18 cellular contexts compared by ENCODE assay signal in the genomic region with DNA sequence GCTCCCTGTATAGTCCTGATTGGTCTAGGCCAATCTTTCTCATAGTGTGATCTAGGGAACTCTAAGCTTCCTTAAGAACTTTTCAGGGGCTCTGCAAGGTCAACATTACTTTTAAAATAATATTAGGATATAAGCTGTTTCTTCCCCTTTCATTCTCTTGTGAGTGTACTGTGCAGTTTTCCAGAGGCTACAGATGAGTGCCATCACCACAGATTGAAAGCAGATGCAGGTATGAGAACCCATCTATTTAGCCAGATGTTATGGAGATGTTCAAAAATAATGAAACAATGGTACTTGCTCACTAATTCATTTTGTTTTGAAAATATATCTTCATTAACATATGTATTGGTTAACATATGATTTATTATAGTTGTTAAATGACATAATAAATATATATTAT.
"Had no signal": no experiment of that assay in that cellular context is flagged by ENCODE, and none has a peak within 500 bp of the region (broad histone marks: within the 10 kb centered on the region; RNA-seq: fewer than 3 reads in every experiment).

No MANE protein-coding gene starts in this region.

- H3K79me2 ChIP-seq: parathyroid adenoma had no signal

- H3K27me3 ChIP-seq: esophagus squamous epithelium, gastroesophageal sphincter, heart left ventricle, spleen, upper lobe of left lung had no signal

- H3K9me3 ChIP-seq: esophagus squamous epithelium, gastroesophageal sphincter, heart left ventricle, thoracic aorta, upper lobe of left lung had no signal

- H2AFZ ChIP-seq: parathyroid adenoma had no signal

- H3K9ac ChIP-seq: parathyroid adenoma had no signal

- H3K4me3 ChIP-seq: esophagus squamous epithelium, gastroesophageal sphincter, heart left ventricle, spleen, thoracic aorta, upper lobe of left lung had no signal

- H3K36me3 ChIP-seq: esophagus squamous epithelium, gastroesophageal sphincter, heart left ventricle, spleen, thoracic aorta, upper lobe of left lung had no signal

- H3K27ac ChIP-seq: esophagus squamous epithelium, heart left ventricle, parathyroid adenoma, spleen, thoracic aorta, upper lobe of left lung had no signal

- DNase-seq: activated CD4-positive, alpha-beta memory T cell treated with anti-CD3 and anti-CD28 coated beads for 36 hours; activated CD4-positive, alpha-beta T cell treated with anti-CD3 and anti-CD28 coated beads for 4 hours; activated T-cell treated with anti-CD3 and anti-CD28 coated beads for 4 hours; amniotic stem cell; caudate nucleus; effector memory CD8-positive, alpha-beta T cell; esophagus squamous epithelium; heart left ventricle; immature natural killer cell; mesenchymal stem cell; natural killer cell; spleen; stimulated activated naive B cell treated with anti-CD40 and anti-IgM and Interleukin-4, amounts not matched to agents 10 μg/mL and 1 μg/mL and 100 μg/mL, for 72 hours; T-cell; upper lobe of left lung had no signal

- H3K4me1 ChIP-seq: esophagus squamous epithelium, heart left ventricle, parathyroid adenoma, spleen, upper lobe of left lung had no signal
